1 cellular context compared by ENCODE assay signal in genomic region chr20:20466341-20466879, GRCh38.
A peak's percentile ranks its signal among the peaks of the same experiment; 100 is the strongest.
TF ChIP-seq lines count a peak whose summit lies in the region.

No MANE protein-coding gene starts in this region.

TF ChIP-seq in K562, 482 proteins besides CTCF, POLR2A, EP300 and RAD21 (continued from another document):
- TF ChIP-seq ZNF609 (CRISPR knock-in tag; IDR thresholded peaks at IDR 0.05; ENCODE audit: borderline replicate concordance) (no peak), MYC (IDR thresholded peaks at IDR 0.05; ENCODE audit: low read depth, low read length) (peak; percentile 17; the same call in 1 of the 2 replicates), MYC (CRISPR knock-in tag; IDR thresholded peaks at IDR 0.05; ENCODE audit: borderline replicate concordance, low read depth) (no peak), RCOR1 (IDR thresholded peaks at IDR 0.05; ENCODE audit: borderline replicate concordance in 1 of 2, low read depth in 2 of 2, low read length in 2 of 2) (peak in 1 of 2 experiments; percentile 55; a peak in 1 of 4 replicates), HDAC6 (IDR thresholded peaks at IDR 0.05; ENCODE audit: low read depth, low read length) (no peak), SREBF2 (CRISPR knock-in tag; IDR thresholded peaks at IDR 0.05) (no peak), CBFA2T2 (conservative IDR thresholded peaks at IDR 0.05) (no peak), DMBX1 (CRISPR knock-in tag; IDR thresholded peaks at IDR 0.05; ENCODE audit: borderline replicate concordance) (no peak), THAP12 (CRISPR knock-in tag; IDR thresholded peaks at IDR 0.05) (no peak), CREB5 (CRISPR knock-in tag; IDR thresholded peaks at IDR 0.05) (no peak), E2F4 (CRISPR knock-in tag; IDR thresholded peaks at IDR 0.05; ENCODE audit: low read depth) (no peak), SRF (CRISPR knock-in tag; IDR thresholded peaks at IDR 0.05) (no peak), CREB3 (tag; conservative IDR thresholded peaks at IDR 0.05; ENCODE audit: low read depth) (no peak), CEBPG (CRISPR knock-in tag; IDR thresholded peaks at IDR 0.05) (peak; percentile 73), CEBPG (tag; conservative IDR thresholded peaks at IDR 0.05 in 1 of 2, IDR thresholded peaks at IDR 0.05 in 1 of 2) (peak; percentile 73 to 94), PKNOX1 (IDR thresholded peaks at IDR 0.05) (no peak), ZNF253 (CRISPR knock-in tag; conservative IDR thresholded peaks at IDR 0.05) (no peak), GTF2A2 (tag; IDR thresholded peaks at IDR 0.05) (no peak), HDAC3 (IDR thresholded peaks at IDR 0.05; ENCODE audit: borderline replicate concordance, partially characterized antibody) (no peak)
